In the genomic region with DNA sequence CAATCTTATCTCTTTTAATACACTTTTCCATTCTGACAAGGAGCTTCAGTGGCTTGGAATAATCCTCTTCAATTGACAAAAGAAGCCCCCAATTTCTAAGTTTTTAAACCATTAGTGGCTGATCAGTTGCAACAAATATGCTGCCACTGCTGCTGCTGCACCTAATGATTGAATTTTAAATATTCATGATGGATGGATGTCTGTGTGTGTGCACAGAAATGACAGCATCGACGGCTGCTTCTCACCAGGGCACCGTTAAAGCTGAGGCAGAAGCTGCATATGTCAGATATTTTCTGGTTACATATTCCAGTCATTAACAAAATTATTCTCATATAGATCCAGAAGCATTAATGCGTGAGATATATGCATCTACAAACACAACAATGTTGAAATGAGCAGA, we compare ENCODE assay signal across 22 cellular contexts.
"Had no signal": no experiment of that assay in that cellular context is flagged by ENCODE, and none has a peak within 500 bp of the region (broad histone marks: within the 10 kb centered on the region; RNA-seq: fewer than 3 reads in every experiment).

No MANE protein-coding gene starts in this region.

- H3K4me3 ChIP-seq: heart left ventricle, lung, stomach, thoracic aorta, upper lobe of left lung, uterus had no signal

- H3K27ac Mint-ChIP-seq: effector memory CD8-positive, alpha-beta T cell had no signal

- H3K4me3 Mint-ChIP-seq: effector memory CD8-positive, alpha-beta T cell; nephron had no signal

- H3K27me3 ChIP-seq: heart left ventricle, stomach, upper lobe of left lung, uterus had no signal

- ATAC-seq: effector memory CD8-positive, alpha-beta T cell; heart left ventricle; left colon; left ventricle myocardium superior; right cardiac atrium had no signal

- DNase-seq: cortex of kidney; effector memory CD8-positive, alpha-beta T cell; erythroblast; foreskin melanocyte; heart left ventricle; hippocampal formation; left colon; left ventricle myocardium superior; mesenchymal stem cell; midbrain; posterior cingulate gyrus; right cardiac atrium; small intestine; stimulated activated CD4-positive, alpha-beta T cell treated with anti-CD3 and anti-CD28 coated beads, Interleukin-12 subunit alpha, Interleukin-12 subunit beta, amount 100 ng/mL, for 4 hours; stimulated activated naive CD4-positive, alpha-beta T cell; stomach; substantia nigra; upper lobe of left lung; uterus had no signal

- H3K9me3 ChIP-seq: heart left ventricle, stomach, thoracic aorta, upper lobe of left lung, uterus had no signal

- H3K27ac ChIP-seq: heart left ventricle, stomach, thoracic aorta, upper lobe of left lung, uterus had no signal

- H3K4me1 ChIP-seq: uterus had no signal

- H3K9me3 Mint-ChIP-seq: effector memory CD8-positive, alpha-beta T cell; nephron had no signal

- H3K36me3 ChIP-seq: heart left ventricle, stomach, thoracic aorta, upper lobe of left lung, uterus had no signal
